In the genomic region with DNA sequence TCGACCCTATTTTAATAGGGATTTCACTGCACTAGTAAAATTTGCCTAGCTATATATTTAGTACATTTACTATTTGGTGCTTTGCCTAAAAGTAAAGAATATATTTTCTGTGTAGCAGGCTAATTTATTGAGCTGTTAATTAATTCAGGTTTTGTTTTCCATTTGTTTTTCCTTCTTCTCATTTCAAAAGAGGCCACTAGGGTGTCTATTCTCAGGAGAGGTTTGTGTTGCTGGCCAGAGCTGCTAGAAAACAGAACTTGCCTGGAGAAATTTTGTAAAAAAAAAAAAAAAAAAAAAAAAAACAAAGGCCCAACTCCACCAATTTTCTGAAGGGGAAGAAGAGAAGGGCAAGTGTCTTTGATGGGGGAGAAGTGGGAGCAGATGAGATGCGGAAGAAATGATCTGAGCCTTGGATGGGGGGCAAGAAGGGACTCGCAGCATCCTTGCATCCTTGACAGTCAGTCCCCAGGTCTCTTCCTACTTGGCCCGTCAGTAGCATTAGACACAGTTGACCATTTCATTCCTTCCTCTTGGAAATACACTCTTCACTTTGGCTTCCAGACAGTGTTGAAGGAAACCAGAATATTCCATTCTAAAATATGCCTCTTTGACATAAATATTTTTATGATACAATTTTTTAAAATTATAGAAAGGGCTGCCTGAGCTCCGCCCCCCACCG, we compare ENCODE assay signal across 23 cellular contexts.
"Had no signal": no experiment of that assay in that cellular context is flagged by ENCODE, and none has a peak within 500 bp of the region (broad histone marks: within the 10 kb centered on the region; RNA-seq: fewer than 3 reads in every experiment).

No MANE protein-coding gene starts in this region.

- H3K27ac Mint-ChIP-seq: activated CD4-positive, alpha-beta memory T cell treated with anti-CD3 and anti-CD28 coated beads, Interleukin-2, amount 10 ng/mL, durations not matched to agents 7 days and 5 days; activated CD4-positive, alpha-beta T cell treated with anti-CD3 and anti-CD28 coated beads, Interleukin-2, amount 10 ng/mL, durations not matched to agents 24 days and 14 days; activated naive CD4-positive, alpha-beta T cell treated with anti-CD3 and anti-CD28 coated beads, Interleukin-2, amount 10 ng/mL, durations not matched to agents 7 days and 5 days; activated naive CD8-positive, alpha-beta T cell treated with anti-CD3 and anti-CD28 coated beads, Interleukin-2, amount 10 ng/mL, durations not matched to agents 7 days and 5 days; activated T-cell treated with anti-CD3 and anti-CD28 coated beads, Interleukin-2, amount 50 U/mL, for 24 hours; naive thymus-derived CD8-positive, alpha-beta T cell had no signal

- H3K27me3 Mint-ChIP-seq: activated CD4-positive, alpha-beta memory T cell treated with anti-CD3 and anti-CD28 coated beads, Interleukin-2, amount 10 ng/mL, durations not matched to agents 7 days and 5 days; activated CD4-positive, alpha-beta T cell treated with anti-CD3 and anti-CD28 coated beads, Interleukin-2, amount 10 ng/mL, durations not matched to agents 24 days and 14 days; activated naive CD4-positive, alpha-beta T cell treated with anti-CD3 and anti-CD28 coated beads, Interleukin-2, amount 10 ng/mL, durations not matched to agents 7 days and 5 days; activated naive CD8-positive, alpha-beta T cell treated with anti-CD3 and anti-CD28 coated beads, Interleukin-2, amount 10 ng/mL, durations not matched to agents 7 days and 5 days; activated T-cell treated with anti-CD3 and anti-CD28 coated beads, Interleukin-2, amount 50 U/mL, for 24 hours had no signal

- H3K4me3 Mint-ChIP-seq: activated CD4-positive, alpha-beta memory T cell treated with anti-CD3 and anti-CD28 coated beads, Interleukin-2, amount 10 ng/mL, durations not matched to agents 7 days and 5 days; activated CD4-positive, alpha-beta T cell treated with anti-CD3 and anti-CD28 coated beads, Interleukin-2, amount 10 ng/mL, durations not matched to agents 24 days and 14 days; activated naive CD4-positive, alpha-beta T cell treated with anti-CD3 and anti-CD28 coated beads, Interleukin-2, amount 10 ng/mL, durations not matched to agents 7 days and 5 days; activated naive CD8-positive, alpha-beta T cell treated with anti-CD3 and anti-CD28 coated beads, Interleukin-2, amount 10 ng/mL, durations not matched to agents 7 days and 5 days; activated T-cell treated with anti-CD3 and anti-CD28 coated beads, Interleukin-2, amount 50 U/mL, for 24 hours; naive thymus-derived CD8-positive, alpha-beta T cell had no signal

- H3K4me3 ChIP-seq: left lung, lower lobe of right lung, right lobe of liver, upper lobe of left lung, vagina had no signal

- H3K27ac ChIP-seq: left lung, lower lobe of right lung, right lobe of liver, upper lobe of left lung, vagina, VCaP had no signal

- H3K36me3 ChIP-seq: left lung, lower lobe of right lung, right lobe of liver, upper lobe of left lung, vagina had no signal

- H3K9me3 Mint-ChIP-seq: activated CD4-positive, alpha-beta memory T cell treated with anti-CD3 and anti-CD28 coated beads, Interleukin-2, amount 10 ng/mL, durations not matched to agents 7 days and 5 days; activated CD4-positive, alpha-beta T cell treated with anti-CD3 and anti-CD28 coated beads, Interleukin-2, amount 10 ng/mL, durations not matched to agents 24 days and 14 days; activated naive CD4-positive, alpha-beta T cell treated with anti-CD3 and anti-CD28 coated beads, Interleukin-2, amount 10 ng/mL, durations not matched to agents 7 days and 5 days; activated naive CD8-positive, alpha-beta T cell treated with anti-CD3 and anti-CD28 coated beads, Interleukin-2, amount 10 ng/mL, durations not matched to agents 7 days and 5 days; activated T-cell treated with anti-CD3 and anti-CD28 coated beads, Interleukin-2, amount 50 U/mL, for 24 hours had no signal

- H3K27me3 ChIP-seq: left lung, right lobe of liver, upper lobe of left lung, vagina had no signal

- H3K9me3 ChIP-seq: left lung, lower lobe of right lung, right lobe of liver, upper lobe of left lung, vagina had no signal

- ATAC-seq: activated CD4-positive, CD25-positive, alpha-beta regulatory T cell treated with anti-CD3 and anti-CD28 coated beads, Interleukin-2, amount 50 U/mL, for 24 hours; esophagus mucosa; lower lobe of right lung; naive thymus-derived CD8-positive, alpha-beta T cell; right lobe of liver; stimulated activated naive CD8-positive, alpha-beta T cell treated with anti-CD3 and anti-CD28 coated beads, Interleukin-15, Interleukin-2, amounts not matched to agents 100 U/mL and 50 U/mL, for 24 hours had no signal

- H3K4me1 Mint-ChIP-seq: activated CD4-positive, alpha-beta memory T cell treated with anti-CD3 and anti-CD28 coated beads, Interleukin-2, amount 10 ng/mL, durations not matched to agents 7 days and 5 days; activated CD4-positive, alpha-beta T cell treated with anti-CD3 and anti-CD28 coated beads, Interleukin-2, amount 10 ng/mL, durations not matched to agents 24 days and 14 days; activated naive CD4-positive, alpha-beta T cell treated with anti-CD3 and anti-CD28 coated beads, Interleukin-2, amount 10 ng/mL, durations not matched to agents 7 days and 5 days; activated naive CD8-positive, alpha-beta T cell treated with anti-CD3 and anti-CD28 coated beads, Interleukin-2, amount 10 ng/mL, durations not matched to agents 7 days and 5 days; naive thymus-derived CD8-positive, alpha-beta T cell had no signal

- DNase-seq: activated CD4-positive, alpha-beta memory T cell treated with anti-CD3 and anti-CD28 coated beads, Interleukin-2, amount 10 ng/mL, durations not matched to agents 7 days and 5 days; activated CD4-positive, alpha-beta T cell treated with anti-CD3 and anti-CD28 coated beads, Interleukin-2, amount 10 ng/mL, durations not matched to agents 24 days and 14 days; activated CD8-positive, alpha-beta memory T cell treated with anti-CD3 and anti-CD28 coated beads, Interleukin-2, amount 50 U/mL, for 48 hours; activated gamma-delta T cell; activated naive CD4-positive, alpha-beta T cell treated with anti-CD3 and anti-CD28 coated beads, Interleukin-2, amount 10 ng/mL, durations not matched to agents 7 days and 5 days; activated naive CD8-positive, alpha-beta T cell treated with anti-CD3 and anti-CD28 coated beads, Interleukin-2, amount 10 ng/mL, durations not matched to agents 7 days and 5 days; activated T-cell treated with anti-CD3 and anti-CD28 coated beads, Interleukin-2, amount 50 U/mL, for 24 hours; caudate nucleus; head of caudate nucleus; hypothalamus; left lung; lower lobe of right lung; mesenchymal stem cell; naive thymus-derived CD8-positive, alpha-beta T cell; right lobe of liver; stimulated activated CD4-positive, alpha-beta T cell treated with anti-CD3 and anti-CD28 coated beads, Interleukin-2, amount 100 ng/mL, for 48 hours; stimulated activated naive CD8-positive, alpha-beta T cell treated with anti-CD3 and anti-CD28 coated beads, Interleukin-15, Interleukin-2, amounts not matched to agents 100 U/mL and 50 U/mL, for 24 hours; T-helper 9 cell had no signal

- H3K4me1 ChIP-seq: left lung, lower lobe of right lung, right lobe of liver, vagina had no signal

- H3K36me3 Mint-ChIP-seq: activated naive CD4-positive, alpha-beta T cell treated with anti-CD3 and anti-CD28 coated beads, Interleukin-2, amount 10 ng/mL, durations not matched to agents 7 days and 5 days; activated naive CD8-positive, alpha-beta T cell treated with anti-CD3 and anti-CD28 coated beads, Interleukin-2, amount 10 ng/mL, durations not matched to agents 7 days and 5 days; naive thymus-derived CD8-positive, alpha-beta T cell had no signal
